In genomic region chrX:35622021-35622420, GRCh38 we compare ENCODE assay signal across 27 cellular contexts.
"Had no signal": no experiment of that assay in that cellular context is flagged by ENCODE, and none has a peak within 500 bp of the region (broad histone marks: within the 10 kb centered on the region; RNA-seq: fewer than 3 reads in every experiment).

No MANE protein-coding gene starts in this region.

- H3K4me3 ChIP-seq: coronary artery, esophagus squamous epithelium, heart right ventricle, lower lobe of right lung, ovary, right lobe of liver, thoracic aorta, tibial nerve, upper lobe of left lung had no signal

- H3K36me3 Mint-ChIP-seq: memory B cell; natural killer cell; stimulated activated naive B cell treated with anti-CD40 and anti-IgM and Interleukin-4, amounts not matched to agents 10 μg/mL and 1 μg/mL and 100 μg/mL, for 72 hours had no signal

- H3K4me1 Mint-ChIP-seq: memory B cell; natural killer cell; stimulated activated naive B cell treated with anti-CD40 and anti-IgM and Interleukin-4, amounts not matched to agents 10 μg/mL and 1 μg/mL and 100 μg/mL, for 72 hours had no signal

- H3K9me3 Mint-ChIP-seq: memory B cell; natural killer cell; stimulated activated naive CD8-positive, alpha-beta T cell treated with anti-CD3 and anti-CD28 coated beads, Interleukin-15, Interleukin-2, amounts not matched to agents 100 ng/mL and 50 ng/mL, for 24 hours had no signal

- FAIRE-seq: endothelial cell of umbilical vein, islet of Langerhans, urothelium cell line had no signal

- H3K27me3 Mint-ChIP-seq: memory B cell; stimulated activated naive B cell treated with anti-CD40 and anti-IgM and Interleukin-4, amounts not matched to agents 10 μg/mL and 1 μg/mL and 100 μg/mL, for 72 hours; stimulated activated naive CD8-positive, alpha-beta T cell treated with anti-CD3 and anti-CD28 coated beads, Interleukin-15, Interleukin-2, amounts not matched to agents 100 ng/mL and 50 ng/mL, for 24 hours had no signal

- H3K4me3 Mint-ChIP-seq: memory B cell; natural killer cell; stimulated activated naive B cell treated with anti-CD40 and anti-IgM and Interleukin-4, amounts not matched to agents 10 μg/mL and 1 μg/mL and 100 μg/mL, for 72 hours; stimulated activated naive CD8-positive, alpha-beta T cell treated with anti-CD3 and anti-CD28 coated beads, Interleukin-15, Interleukin-2, amounts not matched to agents 100 ng/mL and 50 ng/mL, for 24 hours had no signal

- H3K9me3 ChIP-seq: esophagus squamous epithelium, lower lobe of right lung, ovary, right lobe of liver, thoracic aorta, tibial nerve had no signal

- H3K27ac ChIP-seq: coronary artery, esophagus squamous epithelium, heart right ventricle, lower lobe of right lung, ovary, right lobe of liver, thoracic aorta, tibial nerve, upper lobe of left lung had no signal

- H3K27ac Mint-ChIP-seq: memory B cell; natural killer cell; stimulated activated naive B cell treated with anti-CD40 and anti-IgM and Interleukin-4, amounts not matched to agents 10 μg/mL and 1 μg/mL and 100 μg/mL, for 72 hours; stimulated activated naive CD8-positive, alpha-beta T cell treated with anti-CD3 and anti-CD28 coated beads, Interleukin-15, Interleukin-2, amounts not matched to agents 100 ng/mL and 50 ng/mL, for 24 hours had no signal

- DNase-seq: dermis blood vessel endothelial cell; effector memory CD4-positive, alpha-beta T cell; esophagus squamous epithelium; foreskin melanocyte; glutamatergic neuron; heart right ventricle; hippocampal formation; kidney glomerular epithelial cell; left colon; left ventricle myocardium superior; lower lobe of right lung; natural killer cell; occipital lobe; ovary; right lobe of liver; stimulated activated CD4-positive, alpha-beta T cell treated with anti-CD3 and anti-CD28 coated beads, Interleukin-15, amount 100 ng/mL, for 24 hours; stimulated activated CD4-positive, alpha-beta T cell treated with anti-CD3 and anti-CD28 coated beads, Interleukin-2, amount 100 ng/mL, for 48 hours; stimulated activated naive B cell treated with anti-CD40 and anti-IgM and Interleukin-4, amounts not matched to agents 10 μg/mL and 1 μg/mL and 100 μg/mL, for 72 hours; upper lobe of left lung had no signal

- ATAC-seq: heart right ventricle; left colon; left ventricle myocardium superior; lower lobe of right lung; natural killer cell; right lobe of liver; stimulated activated naive B cell treated with anti-CD40 and anti-IgM and Interleukin-4, amounts not matched to agents 10 μg/mL and 1 μg/mL and 100 μg/mL, for 72 hours had no signal

- H3K4me1 ChIP-seq: esophagus squamous epithelium, heart right ventricle, lower lobe of right lung, right lobe of liver, tibial nerve, upper lobe of left lung had no signal
